ENCODE assay signal across 25 cellular contexts in genomic region chr20:8218861-8219260, GRCh38.
DNase-seq lines count a peak whose midpoint lies in the region; ATAC-seq and TF ChIP-seq lines count a peak whose summit lies in the region.
"Had no signal": no experiment of that assay in that cellular context is flagged by ENCODE, and none has a peak within 500 bp of the region (broad histone marks: within the 10 kb centered on the region; RNA-seq: fewer than 3 reads in every experiment).

No MANE protein-coding gene starts in this region.

- peak overlapping the region; percentile 4; the same call in 1 of the 2 replicates for H3K9ac ChIP-seq in SK-N-SH
- H3K9ac ChIP-seq in fibroblast of lung (ENCODE audit: insufficient read depth, low read length): no peak overlapping the region

- H3K4me1 ChIP-seq in SK-N-SH (ENCODE audit: control insufficient read depth in 1 of 2, insufficient read depth in 2 of 2, low read depth in 1 of 2, low read length in 1 of 2) (peaks cover 5 to 17% of the 10 kb centered on the region in 2 experiments), fibroblast of lung (ENCODE audit: control insufficient read depth, extremely low read depth, insufficient read depth, low read length) (peaks cover 26% of the 10 kb centered on the region), osteoblast (ENCODE audit: insufficient read depth, low read length) (peaks cover 17% of the 10 kb centered on the region)

- TF ChIP-seq EP300 in SK-N-SH (IDR thresholded peaks at IDR 0.05; ENCODE audit: borderline replicate concordance in 1 of 2, low read depth in 1 of 2, low read length in 1 of 2): 0 out of 4 replicates have a peak, but pooled peaks of 1 of the 2 experiments have one; percentile 7

- H3K27ac ChIP-seq in SK-N-SH (ENCODE audit: low read depth in 2 of 2, low read length in 1 of 2) (peak overlapping the region in 1 of 2 experiments; percentile 73; a peak in 2 of 4 replicates), fibroblast of lung (ENCODE audit: insufficient read depth, low read length) (no peak overlapping the region), osteoblast (ENCODE audit: low read depth, low read length) (no peak overlapping the region)
- H3K27ac ChIP-seq: psoas muscle, spleen, stomach had no signal

- CTCF ChIA-PET in SK-N-SH (lab: Yijun Ruan, JAX): interaction anchor here (1.3 kb wide), 1 partner anchor 11 kb away, joined by 4 read pairs; no protein-coding TSS in a partner anchor

- H2AFZ ChIP-seq in SK-N-SH (ENCODE audit: low read depth) (no peak overlapping the region), fibroblast of lung (ENCODE audit: low read length) (no peak overlapping the region), osteoblast (ENCODE audit: low read length) (no peak overlapping the region)

- no peaks in the 10 kb centered on the region for H3K27me3 ChIP-seq in SK-N-SH (ENCODE audit: insufficient read depth)
- no peaks in the 10 kb centered on the region for H3K27me3 ChIP-seq in fibroblast of lung (ENCODE audit: control insufficient read depth, insufficient read depth, low read length)
- H3K27me3 ChIP-seq in osteoblast (ENCODE audit: insufficient read depth, low read length): no peaks in the 10 kb centered on the region
- H3K27me3 ChIP-seq: spleen, stomach had no signal

- ATAC-seq in HG03095 (IDR thresholded peaks at IDR 0.05; ENCODE audit: unreplicated experiment): no peak
- ATAC-seq: activated CD8-positive, alpha-beta memory T cell treated with anti-CD3 and anti-CD28 coated beads, Interleukin-2, amount 10 ng/mL, durations not matched to agents 7 days and 5 days; HCT116; HepG2; left lobe of liver; psoas muscle; Right ventricle myocardium inferior; T-cell had no signal

- H3K9me2 ChIP-seq in SK-N-SH: no peaks in the 10 kb centered on the region

- H3K36me3 ChIP-seq in SK-N-SH (replicated peaks in 1 of 2; ENCODE audit: control insufficient read depth in 1 of 2, insufficient read depth in 2 of 2, low read length in 1 of 2) (peaks cover 0 to 7% of the 10 kb centered on the region in 2 experiments), fibroblast of lung (ENCODE audit: control insufficient read depth, insufficient read depth, low read length) (no peaks in the 10 kb centered on the region), osteoblast (ENCODE audit: insufficient read depth, low read length) (no peaks in the 10 kb centered on the region)
- H3K36me3 ChIP-seq: spleen, stomach had no signal

- DNase-seq in EH (ENCODE audit: low read depth) (peak; percentile 90), SK-N-SH (no peak), fibroblast of lung (ENCODE audit: low read depth in 2 of 2) (peak; percentile 52 to 94), osteoblast (ENCODE audit: insufficient read length, low spot score, missing footprints) (peak; percentile 38), NOMO-1 (lab: John Stamatoyannopoulos, UW; ENCODE audit: unreplicated experiment in 2 of 2) (no peak), 8988T (no peak), NCI-H2029 (lab: John Stamatoyannopoulos, UW) (no peak)
- DNase-seq: activated CD4-positive, alpha-beta T cell treated with anti-CD3 and anti-CD28 coated beads, Interleukin-2, amount 10 ng/mL, durations not matched to agents 24 days and 14 days; activated CD8-positive, alpha-beta memory T cell treated with anti-CD3 and anti-CD28 coated beads, Interleukin-2, amount 10 ng/mL, durations not matched to agents 7 days and 5 days; activated naive CD8-positive, alpha-beta T cell treated with anti-CD3 and anti-CD28 coated beads, Interleukin-2, amount 10 ng/mL, durations not matched to agents 7 days and 5 days; Caco-2; DND-41; midbrain; NCI-H2107; NCI-H510A treated with DMSO at 0.1 percent for 48 hours; psoas muscle; spleen; stimulated activated CD4-positive, alpha-beta T cell treated with anti-CD3 and anti-CD28 coated beads, Interleukin-4, amount 100 ng/mL, for 24 hours; stomach; T-cell had no signal

- H3K4me2 ChIP-seq in SK-N-SH (peak overlapping the region; percentile 38; the same call in 1 of the 2 replicates), fibroblast of lung (ENCODE audit: extremely low read depth, insufficient read depth, low read length) (no peak overlapping the region), osteoblast (ENCODE audit: insufficient read depth, low read length) (no peak overlapping the region)

- no peak for TF ChIP-seq RAD21 in SK-N-SH (IDR thresholded peaks at IDR 0.05; ENCODE audit: low read length)

- no peak overlapping the region for H3K4me3 ChIP-seq in SK-N-SH (ENCODE audit: low read depth in 2 of 2, low read length in 1 of 2)
- H3K4me3 ChIP-seq in fibroblast of lung (replicated peaks in 1 of 4; ENCODE audit: control extremely low read depth in 1 of 4, insufficient read depth in 1 of 4, low read depth in 3 of 4, low read length in 4 of 4): no peak overlapping the region
- no peak overlapping the region for H3K4me3 ChIP-seq in osteoblast (ENCODE audit: insufficient read depth, low read length)
- H3K4me3 ChIP-seq: psoas muscle, spleen, stomach had no signal

- H3K79me2 ChIP-seq in SK-N-SH (ENCODE audit: insufficient read depth) (peaks cover 38% of the 10 kb centered on the region), fibroblast of lung (ENCODE audit: control insufficient read depth, insufficient read depth, low read length) (no peaks in the 10 kb centered on the region), osteoblast (ENCODE audit: insufficient read depth, low read length) (no peaks in the 10 kb centered on the region)

- H4K20me1 ChIP-seq in SK-N-SH (ENCODE audit: insufficient read depth) (no peaks in the 10 kb centered on the region), fibroblast of lung (ENCODE audit: control insufficient read depth, extremely low read depth, insufficient read depth, low read length) (no peaks in the 10 kb centered on the region), osteoblast (ENCODE audit: insufficient read depth, low read length) (no peaks in the 10 kb centered on the region)

- no peaks in the 10 kb centered on the region for H3K9me3 ChIP-seq in SK-N-SH
- H3K9me3 ChIP-seq in fibroblast of lung (ENCODE audit: control insufficient read depth, insufficient read depth, low read depth, low read length): no peaks in the 10 kb centered on the region
- no peaks in the 10 kb centered on the region for H3K9me3 ChIP-seq in osteoblast (ENCODE audit: low read depth, low read length)
- H3K9me3 ChIP-seq: Caco-2, psoas muscle, stomach had no signal

- POLR2A ChIA-PET in SK-N-SH (lab: Yijun Ruan, JAX): no interaction called here

- TF ChIP-seq CTCF in SK-N-SH (IDR thresholded peaks at IDR 0.05) (no peak), fibroblast of lung (conservative IDR thresholded peaks at IDR 0.05 in 1 of 2, IDR thresholded peaks at IDR 0.05 in 1 of 2; ENCODE audit: low read depth in 1 of 2, low read length in 2 of 2) (no peak), osteoblast (IDR thresholded peaks at IDR 0.05; ENCODE audit: extremely low read depth, low read depth, low read length) (no peak)

- peaks cover 37% of the 10 kb centered on the region for H3F3A ChIP-seq in SK-N-SH (replicated peaks; ENCODE audit: insufficient read depth)

TF ChIP-seq in SK-N-SH, 30 proteins besides CTCF, POLR2A, EP300 and RAD21:
- TF ChIP-seq TAF1 (IDR thresholded peaks at IDR 0.05; ENCODE audit: borderline replicate concordance, low read depth, low read length) (no peak), PBX3 (IDR thresholded peaks at IDR 0.05) (peak; percentile 35; the same call in 1 of the 2 replicates), FOSL2 (IDR thresholded peaks at IDR 0.05; ENCODE audit: borderline replicate concordance, low read depth) (peak; percentile 36; the same call in 1 of the 2 replicates), CHD2 (IDR thresholded peaks at IDR 0.05; ENCODE audit: low read length, partially characterized antibody) (no peak), RXRA (IDR thresholded peaks at IDR 0.05; ENCODE audit: borderline replicate concordance, low read depth) (no peak), NFIC (IDR thresholded peaks at IDR 0.05; ENCODE audit: borderline replicate concordance) (no peak), SIN3A (IDR thresholded peaks at IDR 0.05; ENCODE audit: borderline replicate concordance, low read depth, low read length) (no peak), JUND (IDR thresholded peaks at IDR 0.05) (0 out of 2 replicates have a peak, but pooled peaks have one; percentile 21), TCF12 (IDR thresholded peaks at IDR 0.05) (0 out of 2 replicates have a peak, but pooled peaks have one; percentile 17)

Comparison
In these comparisons a context has a peak if more than half of its experiments do, and no peak if none do; other contexts are left out.
1. DNase-seq: peak in EH (single experiment), fibroblast of lung (2 of 2) and osteoblast (single experiment); none in SK-N-SH (single experiment), NOMO-1 (0 of 2), 8988T (single experiment) and NCI-H2029 (single experiment).